ENCODE assay signal across 16 cellular contexts in the genomic region with DNA sequence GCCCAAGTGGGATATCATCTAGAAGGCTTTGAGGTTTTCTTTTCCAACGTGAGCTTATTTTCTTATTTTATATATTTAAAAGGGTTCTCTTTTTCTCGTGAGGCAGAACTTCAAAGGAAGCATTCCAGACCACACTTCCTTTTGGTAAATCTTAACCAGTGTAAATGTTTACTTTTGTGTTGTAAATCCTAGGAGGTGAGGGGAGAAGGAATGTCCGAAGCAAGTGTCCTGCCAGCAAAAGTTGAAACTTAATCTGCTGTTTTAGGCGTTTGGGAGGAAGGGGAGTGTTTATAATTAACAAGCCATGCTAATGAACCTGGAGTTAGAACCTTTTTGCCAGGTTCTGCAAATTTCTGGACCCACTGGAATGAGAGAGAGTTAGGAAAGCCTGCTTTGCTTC. TPM values are rescaled to one million over a fixed set of nuclear protein-coding genes. Genes with fewer than 3 reads are reported as not detected.
DNase-seq lines count a peak whose midpoint lies in the region; ATAC-seq and TF ChIP-seq lines count a peak whose summit lies in the region.
"Had no signal": no experiment of that assay in that cellular context is flagged by ENCODE, and none has a peak within 500 bp of the region (broad histone marks: within the 10 kb centered on the region; RNA-seq: fewer than 3 reads in every experiment).

No MANE protein-coding gene starts in this region.

- H3K79me2 ChIP-seq in GM23338 (replicated peaks; ENCODE audit: insufficient read depth), result peaks cover 70% of the 10 kb centered on the region

- no peaks in the 10 kb centered on the region for H3K9me2 ChIP-seq in GM23338 (ENCODE audit: insufficient read depth)

- peak overlapping the region; percentile 68 for H3K4me2 ChIP-seq in GM23338

- H3K27me3 ChIP-seq in GM23338 (ENCODE audit: insufficient read depth), result no peaks in the 10 kb centered on the region
- H3K27me3 ChIP-seq: right atrium auricular region had no signal

- H3F3A ChIP-seq in GM23338 (replicated peaks; ENCODE audit: low read depth), result peaks cover 9% of the 10 kb centered on the region

- no peak overlapping the region for H2AFZ ChIP-seq in GM23338

- peaks cover 13% of the 10 kb centered on the region; the same call in 1 of the 2 replicates for H4K20me1 ChIP-seq in GM23338 (replicated peaks; ENCODE audit: insufficient read depth)

- H3K36me3 Mint-ChIP-seq in GM23338 (ENCODE audit: low read depth) (no peaks in the 10 kb centered on the region), progenitor cell of endocrine pancreas (ENCODE audit: insufficient read depth) (no peaks in the 10 kb centered on the region), glutamatergic neuron (ENCODE audit: unreplicated experiment) (no peaks in the 10 kb centered on the region)
- H3K36me3 Mint-ChIP-seq: natural killer cell treated with Interleukin-12 subunit alpha and Interleukin-12 subunit beta and Interleukin-15 and Interleukin-18, amount 100 ng/mL, for 72 hours had no signal

- peak overlapping the region; percentile 95 for H3K27ac ChIP-seq in GM23338 (ENCODE audit: low read depth)
- H3K27ac ChIP-seq: right atrium auricular region had no signal

- ATAC-seq in GM23338 (peak; percentile 20), left lobe of liver (peak; percentile 42), GM19455 (IDR thresholded peaks at IDR 0.05; ENCODE audit: unreplicated experiment) (no peak), GM18520 (IDR thresholded peaks at IDR 0.05; ENCODE audit: unreplicated experiment) (no peak)
- ATAC-seq: natural killer cell treated with Interleukin-12 subunit alpha and Interleukin-12 subunit beta and Interleukin-15 and Interleukin-18, amount 100 ng/mL, for 72 hours had no signal

- H3K36me3 ChIP-seq in GM23338 (ENCODE audit: insufficient read depth), result no peaks in the 10 kb centered on the region
- H3K36me3 ChIP-seq: right atrium auricular region had no signal

- peaks cover 65% of the 10 kb centered on the region for H3K4me1 ChIP-seq in GM23338 (ENCODE audit: insufficient read depth)
- H3K4me1 ChIP-seq: right atrium auricular region had no signal

- DNase-seq in GM23338 (ENCODE audit: low spot score) (peak; percentile 74), astrocyte of the hippocampus (ENCODE audit: low read depth, low spot score) (peak; percentile 58), left lobe of liver (ENCODE audit: low spot score) (no peak), progenitor cell of endocrine pancreas (ENCODE audit: low spot score, unreplicated experiment) (no peak), glutamatergic neuron (no peak), midbrain (lab: John Stamatoyannopoulos, UW) (no peak)
- DNase-seq: activated CD4-positive, alpha-beta T cell treated with anti-CD3 and anti-CD28 coated beads for 4 hours; activated CD8-positive, alpha-beta memory T cell treated with anti-CD3 and anti-CD28 coated beads, Interleukin-2, amount 50 U/mL, for 4 hours; activated gamma-delta T cell treated with Interleukin-2 at 50 U/mL for 16 hours; anterior cingulate cortex; NCI-H1930; T-helper 9 cell had no signal

- H3K4me3 ChIP-seq in GM23338, result peak overlapping the region; percentile 14
- H3K4me3 ChIP-seq: right atrium auricular region had no signal

- H3K27me3 Mint-ChIP-seq in GM23338 (ENCODE audit: insufficient read depth, low read depth, poor library complexity) (peaks cover 7% of the 10 kb centered on the region), progenitor cell of endocrine pancreas (no peaks in the 10 kb centered on the region), glutamatergic neuron (ENCODE audit: unreplicated experiment) (peaks cover 6% of the 10 kb centered on the region)

- no peaks in the 10 kb centered on the region for H3K9me3 Mint-ChIP-seq in GM23338
- no peaks in the 10 kb centered on the region for H3K9me3 Mint-ChIP-seq in progenitor cell of endocrine pancreas (ENCODE audit: low read depth)
- no peaks in the 10 kb centered on the region for H3K9me3 Mint-ChIP-seq in glutamatergic neuron (ENCODE audit: unreplicated experiment)
- H3K9me3 Mint-ChIP-seq: natural killer cell treated with Interleukin-12 subunit alpha and Interleukin-12 subunit beta and Interleukin-15 and Interleukin-18, amount 100 ng/mL, for 72 hours had no signal

- H3K4me1 Mint-ChIP-seq in GM23338, result peaks cover 79% of the 10 kb centered on the region
- H3K4me1 Mint-ChIP-seq in progenitor cell of endocrine pancreas (ENCODE audit: low read depth), result peaks cover 61% of the 10 kb centered on the region
- peaks cover 6% of the 10 kb centered on the region for H3K4me1 Mint-ChIP-seq in glutamatergic neuron (ENCODE audit: low read depth, unreplicated experiment)

- H3K4me3 Mint-ChIP-seq in GM23338 (peak overlapping the region; percentile 51), progenitor cell of endocrine pancreas (ENCODE audit: low read depth) (peak overlapping the region; percentile 15), glutamatergic neuron (ENCODE audit: unreplicated experiment) (no peak overlapping the region)
- H3K4me3 Mint-ChIP-seq: natural killer cell treated with Interleukin-12 subunit alpha and Interleukin-12 subunit beta and Interleukin-15 and Interleukin-18, amount 100 ng/mL, for 72 hours had no signal

- TF ChIP-seq CTCF in GM23338 (conservative IDR thresholded peaks at IDR 0.05; ENCODE audit: low read depth in 2 of 2) (no peak), progenitor cell of endocrine pancreas (IDR thresholded peaks at IDR 0.05; ENCODE audit: unreplicated experiment) (no peak), glutamatergic neuron (IDR thresholded peaks at IDR 0.05; ENCODE audit: partially characterized antibody, unreplicated experiment) (no peak)

- H3K27ac Mint-ChIP-seq in GM23338, result peak overlapping the region; percentile 86
- H3K27ac Mint-ChIP-seq in progenitor cell of endocrine pancreas, result peak overlapping the region; percentile 96
- H3K27ac Mint-ChIP-seq in glutamatergic neuron (ENCODE audit: unreplicated experiment), result no peak overlapping the region
- H3K27ac Mint-ChIP-seq: natural killer cell treated with Interleukin-12 subunit alpha and Interleukin-12 subunit beta and Interleukin-15 and Interleukin-18, amount 100 ng/mL, for 72 hours had no signal

TF ChIP-seq in GM23338, 12 proteins besides CTCF, POLR2A, EP300 and RAD21 (continues in another document):
- TF ChIP-seq, protein P1, sequence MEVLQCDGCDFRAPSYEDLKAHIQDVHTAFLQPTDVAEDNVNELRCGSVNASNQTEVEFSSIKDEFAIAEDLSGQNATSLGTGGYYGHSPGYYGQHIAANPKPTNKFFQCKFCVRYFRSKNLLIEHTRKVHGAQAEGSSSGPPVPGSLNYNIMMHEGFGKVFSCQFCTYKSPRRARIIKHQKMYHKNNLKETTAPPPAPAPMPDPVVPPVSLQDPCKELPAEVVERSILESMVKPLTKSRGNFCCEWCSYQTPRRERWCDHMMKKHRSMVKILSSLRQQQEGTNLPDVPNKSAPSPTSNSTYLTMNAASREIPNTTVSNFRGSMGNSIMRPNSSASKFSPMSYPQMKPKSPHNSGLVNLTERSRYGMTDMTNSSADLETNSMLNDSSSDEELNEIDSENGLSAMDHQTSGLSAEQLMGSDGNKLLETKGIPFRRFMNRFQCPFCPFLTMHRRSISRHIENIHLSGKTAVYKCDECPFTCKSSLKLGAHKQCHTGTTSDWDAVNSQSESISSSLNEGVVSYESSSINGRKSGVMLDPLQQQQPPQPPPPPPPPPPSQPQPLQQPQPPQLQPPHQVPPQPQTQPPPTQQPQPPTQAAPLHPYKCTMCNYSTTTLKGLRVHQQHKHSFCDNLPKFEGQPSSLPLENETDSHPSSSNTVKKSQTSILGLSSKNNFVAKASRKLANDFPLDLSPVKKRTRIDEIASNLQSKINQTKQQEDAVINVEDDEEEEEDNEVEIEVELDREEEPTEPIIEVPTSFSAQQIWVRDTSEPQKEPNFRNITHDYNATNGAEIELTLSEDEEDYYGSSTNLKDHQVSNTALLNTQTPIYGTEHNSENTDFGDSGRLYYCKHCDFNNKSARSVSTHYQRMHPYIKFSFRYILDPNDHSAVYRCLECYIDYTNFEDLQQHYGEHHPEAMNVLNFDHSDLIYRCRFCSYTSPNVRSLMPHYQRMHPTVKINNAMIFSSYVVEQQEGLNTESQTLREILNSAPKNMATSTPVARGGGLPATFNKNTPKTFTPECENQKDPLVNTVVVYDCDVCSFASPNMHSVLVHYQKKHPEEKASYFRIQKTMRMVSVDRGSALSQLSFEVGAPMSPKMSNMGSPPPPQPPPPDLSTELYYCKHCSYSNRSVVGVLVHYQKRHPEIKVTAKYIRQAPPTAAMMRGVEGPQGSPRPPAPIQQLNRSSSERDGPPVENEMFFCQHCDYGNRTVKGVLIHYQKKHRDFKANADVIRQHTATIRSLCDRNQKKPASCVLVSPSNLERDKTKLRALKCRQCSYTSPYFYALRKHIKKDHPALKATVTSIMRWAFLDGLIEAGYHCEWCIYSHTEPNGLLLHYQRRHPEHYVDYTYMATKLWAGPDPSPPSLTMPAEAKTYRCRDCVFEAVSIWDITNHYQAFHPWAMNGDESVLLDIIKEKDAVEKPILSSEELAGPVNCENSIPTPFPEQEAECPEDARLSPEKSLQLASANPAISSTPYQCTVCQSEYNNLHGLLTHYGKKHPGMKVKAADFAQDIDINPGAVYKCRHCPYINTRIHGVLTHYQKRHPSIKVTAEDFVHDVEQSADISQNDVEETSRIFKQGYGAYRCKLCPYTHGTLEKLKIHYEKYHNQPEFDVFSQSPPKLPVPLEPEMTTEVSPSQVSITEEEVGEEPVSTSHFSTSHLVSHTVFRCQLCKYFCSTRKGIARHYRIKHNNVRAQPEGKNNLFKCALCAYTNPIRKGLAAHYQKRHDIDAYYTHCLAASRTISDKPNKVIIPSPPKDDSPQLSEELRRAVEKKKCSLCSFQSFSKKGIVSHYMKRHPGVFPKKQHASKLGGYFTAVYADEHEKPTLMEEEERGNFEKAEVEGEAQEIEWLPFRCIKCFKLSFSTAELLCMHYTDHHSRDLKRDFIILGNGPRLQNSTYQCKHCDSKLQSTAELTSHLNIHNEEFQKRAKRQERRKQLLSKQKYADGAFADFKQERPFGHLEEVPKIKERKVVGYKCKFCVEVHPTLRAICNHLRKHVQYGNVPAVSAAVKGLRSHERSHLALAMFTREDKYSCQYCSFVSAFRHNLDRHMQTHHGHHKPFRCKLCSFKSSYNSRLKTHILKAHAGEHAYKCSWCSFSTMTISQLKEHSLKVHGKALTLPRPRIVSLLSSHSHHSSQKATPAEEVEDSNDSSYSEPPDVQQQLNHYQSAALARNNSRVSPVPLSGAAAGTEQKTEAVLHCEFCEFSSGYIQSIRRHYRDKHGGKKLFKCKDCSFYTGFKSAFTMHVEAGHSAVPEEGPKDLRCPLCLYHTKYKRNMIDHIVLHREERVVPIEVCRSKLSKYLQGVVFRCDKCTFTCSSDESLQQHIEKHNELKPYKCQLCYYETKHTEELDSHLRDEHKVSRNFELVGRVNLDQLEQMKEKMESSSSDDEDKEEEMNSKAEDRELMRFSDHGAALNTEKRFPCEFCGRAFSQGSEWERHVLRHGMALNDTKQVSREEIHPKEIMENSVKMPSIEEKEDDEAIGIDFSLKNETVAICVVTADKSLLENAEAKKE (CRISPR knock-in tag; IDR thresholded peaks at IDR 0.05), result no peak
- TF ChIP-seq POLR2AphosphoS5 (IDR thresholded peaks at IDR 0.05; ENCODE audit: low read depth) (no peak), ZNF114 (CRISPR knock-in tag; IDR thresholded peaks at IDR 0.05) (no peak)

RNA-seq across cellular contexts. Expression of a gene that starts 37.9 kb away (rescaled TPM):
- 27.8 and 33.2 TPM in 2 replicates for total RNA-seq in GM23338 (2014; rRNA removed; shearing (Covaris generic))
- polyA plus RNA-seq in GM23338 (2016; fragmentation: Nextera tagmentation; extraction: Ambion mirVana), result 23.6 and 25.4 TPM in 2 replicates
- total RNA-seq in left lobe of liver (11.2 TPM), progenitor cell of endocrine pancreas (62.3 and 70.3 TPM in 2 replicates), glutamatergic neuron (ENCODE audit: unreplicated experiment) (1.5 TPM)
- total RNA-seq: natural killer cell treated with Interleukin-12 subunit alpha and Interleukin-12 subunit beta and Interleukin-15 and Interleukin-18, amount 100 ng/mL, for 72 hours had no signal

Comparison
In these comparisons a context has a peak if more than half of its experiments do, and no peak if none do; other contexts are left out.
1. ATAC-seq: peak in GM23338 (single experiment) and left lobe of liver (single experiment); none in GM19455 (single experiment) and GM18520 (single experiment).
2. DNase-seq: peak in GM23338 (single experiment) and astrocyte of the hippocampus (single experiment); none in left lobe of liver (single experiment), progenitor cell of endocrine pancreas (single experiment), glutamatergic neuron (single experiment) and midbrain (single experiment).